In the genomic region with DNA sequence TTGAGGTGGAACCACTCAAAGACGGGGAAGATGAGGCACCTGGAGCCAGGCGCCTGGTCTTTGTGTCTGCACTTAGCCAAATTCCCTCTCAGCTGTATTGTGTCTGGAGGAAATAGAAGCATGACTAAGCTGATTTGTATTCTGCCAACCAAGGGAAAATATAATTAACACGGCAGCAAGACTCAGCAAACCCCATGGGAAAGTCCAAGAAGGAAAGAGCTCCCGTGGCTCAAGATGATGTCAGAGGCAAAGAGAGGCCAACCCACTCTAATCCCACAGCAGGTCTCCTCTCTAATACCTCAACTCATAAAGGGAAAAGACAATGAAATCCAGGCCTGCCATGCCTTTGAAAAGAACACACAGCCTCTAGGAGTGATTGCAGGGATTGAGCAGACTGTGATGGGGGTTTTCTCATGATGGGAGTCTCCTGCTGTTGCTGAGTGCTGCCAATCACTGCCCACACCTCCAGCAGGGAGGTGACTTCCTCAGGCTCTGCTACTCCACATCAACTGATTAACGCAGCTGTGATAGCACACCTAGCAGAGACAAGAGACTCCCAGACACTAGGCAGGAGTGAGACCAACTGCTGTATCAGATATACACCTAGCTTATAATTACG, we compare ENCODE assay signal across 12 cellular contexts.
DNase-seq lines count a peak whose midpoint lies in the region; ATAC-seq and TF ChIP-seq lines count a peak whose summit lies in the region.
"Had no signal": no experiment of that assay in that cellular context is flagged by ENCODE, and none has a peak within 500 bp of the region (broad histone marks: within the 10 kb centered on the region; RNA-seq: fewer than 3 reads in every experiment).

No MANE protein-coding gene starts in this region.

- H3K36me3 Mint-ChIP-seq in WTC11 = peaks cover 11% of the 10 kb centered on the region
- H3K36me3 Mint-ChIP-seq: CD14-positive monocyte had no signal

- TF ChIP-seq CTCF in AG10803 (conservative IDR thresholded peaks at IDR 0.05; ENCODE audit: low read length) (no peak), WTC11 (IDR thresholded peaks at IDR 0.05) (no peak)

- CTCF ChIA-PET in WTC11 (lab: Charles Lee) = interaction anchor here (0.8 kb wide), 1 partner anchor 70 kb away, joined by 4 read pairs; no protein-coding TSS in a partner anchor

- H3K4me1 Mint-ChIP-seq in WTC11 = peaks cover 49% of the 10 kb centered on the region
- peaks cover 15% of the 10 kb centered on the region for H3K4me1 Mint-ChIP-seq in stimulated activated naive CD8-positive, alpha-beta T cell treated with anti-CD3 and anti-CD28 coated beads, Interleukin-15, amount 100 ng/mL, for 72 hours

- peaks cover 6% of the 10 kb centered on the region for H3K27me3 Mint-ChIP-seq in WTC11 (ENCODE audit: low read depth)
- H3K27me3 Mint-ChIP-seq in stimulated activated naive CD8-positive, alpha-beta T cell treated with anti-CD3 and anti-CD28 coated beads, Interleukin-15, amount 100 ng/mL, for 72 hours = peaks cover 62% of the 10 kb centered on the region

- POLR2A ChIA-PET in WTC11 (lab: Charles Lee) = interaction anchor here (0.6 kb wide), 2 partner anchors 1153 to 1291 kb away, joined by 6 read pairs; no protein-coding TSS in a partner anchor

- peak overlapping the region; percentile 33; the same call in 1 of the 2 replicates for H3K27ac Mint-ChIP-seq in WTC11
- H3K27ac Mint-ChIP-seq in stimulated activated naive CD8-positive, alpha-beta T cell treated with anti-CD3 and anti-CD28 coated beads, Interleukin-15, amount 100 ng/mL, for 72 hours = no peak overlapping the region
- H3K27ac Mint-ChIP-seq: CD14-positive monocyte, nephron had no signal

- no peak overlapping the region for H3K4me3 Mint-ChIP-seq in WTC11
- no peak overlapping the region for H3K4me3 Mint-ChIP-seq in stimulated activated naive CD8-positive, alpha-beta T cell treated with anti-CD3 and anti-CD28 coated beads, Interleukin-15, amount 100 ng/mL, for 72 hours
- H3K4me3 Mint-ChIP-seq: CD14-positive monocyte, nephron had no signal

- no peak overlapping the region for H3K4me3 ChIP-seq in AG10803 (ENCODE audit: low read length)

- H3K9me3 Mint-ChIP-seq in WTC11 = peaks cover 16% of the 10 kb centered on the region
- H3K9me3 Mint-ChIP-seq in stimulated activated naive CD8-positive, alpha-beta T cell treated with anti-CD3 and anti-CD28 coated beads, Interleukin-15, amount 100 ng/mL, for 72 hours = peaks cover 16 to 18% of the 10 kb centered on the region in 2 donors

- ATAC-seq in WTC11 (peak; percentile 19), HG03139 (IDR thresholded peaks at IDR 0.05; ENCODE audit: unreplicated experiment) (no peak), HG03521 (IDR thresholded peaks at IDR 0.05; ENCODE audit: unreplicated experiment) (no peak), GM21381 (IDR thresholded peaks at IDR 0.05; ENCODE audit: unreplicated experiment) (no peak)
- no peak for ATAC-seq in stimulated activated naive CD8-positive, alpha-beta T cell treated with anti-CD3 and anti-CD28 coated beads, Interleukin-15, amount 100 ng/mL, for 72 hours
- ATAC-seq: activated CD4-positive, CD25-positive, alpha-beta regulatory T cell treated with anti-CD3 and anti-CD28 coated beads, Interleukin-2, amount 50 U/mL, for 24 hours had no signal

- DNase-seq in AG10803 (ENCODE audit: low read depth) (peak; percentile 1), LHCN-M2 (ENCODE audit: low read depth) (peak; percentile 7), WTC11 (ENCODE audit: low spot score) (no peak), islet precursor cell (peak; percentile 93)
- no peak for DNase-seq in stimulated activated naive CD8-positive, alpha-beta T cell treated with anti-CD3 and anti-CD28 coated beads, Interleukin-15, amount 100 ng/mL, for 72 hours
- DNase-seq: GOT3 had no signal

TF ChIP-seq in WTC11, 78 proteins besides CTCF, POLR2A, EP300 and RAD21:
- TF ChIP-seq ZNF232 (CRISPR knock-in tag; IDR thresholded peaks at IDR 0.05) (no peak), ZNF121 (CRISPR knock-in tag; IDR thresholded peaks at IDR 0.05) (no peak), ZNF317 (CRISPR knock-in tag; IDR thresholded peaks at IDR 0.05; ENCODE audit: borderline replicate concordance, low read depth) (no peak), ZNF423 (CRISPR knock-in tag; IDR thresholded peaks at IDR 0.05) (peak; percentile 40; the same call in 1 of the 2 replicates), E2F5 (CRISPR knock-in tag; IDR thresholded peaks at IDR 0.05) (no peak)

Comparison
In these comparisons a context has a peak if more than half of its experiments do, and no peak if none do; other contexts are left out.
1. DNase-seq: peak in AG10803 (single experiment), LHCN-M2 (single experiment) and islet precursor cell (single experiment); none in WTC11 (single experiment) and stimulated activated naive CD8-positive, alpha-beta T cell treated with anti-CD3 and anti-CD28 coated beads, Interleukin-15, amount 100 ng/mL, for 72 hours (0 of 2).